ENCODE assay signal across 7 cellular contexts in the genomic region with DNA sequence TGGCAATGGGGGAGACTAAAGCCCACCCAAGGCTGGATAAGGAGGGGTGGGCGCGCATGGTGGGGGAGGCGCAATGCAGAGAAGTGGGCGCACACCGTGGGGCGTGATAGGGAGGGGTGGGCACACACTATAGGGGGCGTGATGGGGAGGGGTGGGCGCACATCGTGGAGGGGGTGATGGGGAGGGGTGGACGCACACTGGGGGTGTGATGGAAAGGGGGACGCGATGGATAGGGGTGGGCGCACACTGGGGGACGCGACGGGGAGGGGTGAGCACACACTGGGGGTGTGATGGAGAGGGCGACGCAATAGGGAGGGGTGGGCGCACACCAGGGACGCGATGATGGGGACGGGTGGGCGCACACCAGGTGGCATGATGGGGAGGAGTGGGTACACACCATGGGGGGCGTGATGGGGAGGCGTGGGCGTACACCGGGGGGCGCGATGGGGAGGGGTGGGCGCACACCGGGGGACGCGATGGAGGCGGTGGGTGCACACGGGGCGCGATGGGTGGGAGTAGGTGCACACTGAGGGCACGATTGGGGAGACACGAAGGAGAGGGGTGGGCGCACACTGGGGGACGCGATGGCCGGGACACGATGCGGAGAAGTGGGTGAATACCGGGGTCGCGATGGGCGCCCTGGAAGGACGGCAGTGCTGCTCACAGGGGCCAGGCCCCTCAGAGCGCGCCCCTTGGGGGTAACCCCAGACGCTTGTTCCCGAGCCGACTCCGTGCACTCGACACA. TPM values are rescaled to one million over a fixed set of nuclear protein-coding genes. Genes with fewer than 3 reads are reported as not detected.
DNase-seq lines count a peak whose midpoint lies in the region; ATAC-seq lines count a peak whose summit lies in the region.

No MANE protein-coding gene starts in this region.

- no peak for DNase-seq in activated naive CD8-positive, alpha-beta T cell treated with anti-CD3 and anti-CD28 coated beads, Interleukin-2, amount 10 ng/mL, durations not matched to agents 7 days and 5 days
- no peak for DNase-seq in immature natural killer cell
- no peak for DNase-seq in dedifferentiated amniotic fluid mesenchymal stem cell (ENCODE audit: extremely low spot score)
- DNase-seq in AG20443 (ENCODE audit: low spot score) = no peak

- H3K27ac Mint-ChIP-seq in activated naive CD8-positive, alpha-beta T cell treated with anti-CD3 and anti-CD28 coated beads, Interleukin-2, amount 10 ng/mL, durations not matched to agents 7 days and 5 days = peak overlapping the region; percentile 48
- peak overlapping the region in 3 of 6 donors; percentile 60 to 73 (median 71) for H3K27ac Mint-ChIP-seq in immature natural killer cell

- no peaks in the 10 kb centered on the region for H3K27me3 Mint-ChIP-seq in activated naive CD8-positive, alpha-beta T cell treated with anti-CD3 and anti-CD28 coated beads, Interleukin-2, amount 10 ng/mL, durations not matched to agents 7 days and 5 days
- peaks cover 0 to 15% (median 2%) of the 10 kb centered on the region in 3 donors for H3K27me3 Mint-ChIP-seq in immature natural killer cell (ENCODE audit: low read depth in 3 of 3)

- peaks cover 2% of the 10 kb centered on the region for H3K36me3 Mint-ChIP-seq in activated naive CD8-positive, alpha-beta T cell treated with anti-CD3 and anti-CD28 coated beads, Interleukin-2, amount 10 ng/mL, durations not matched to agents 7 days and 5 days
- peaks cover 0 to 4% (median 0%) of the 10 kb centered on the region in 3 donors for H3K36me3 Mint-ChIP-seq in immature natural killer cell

- H3K4me1 Mint-ChIP-seq in activated naive CD8-positive, alpha-beta T cell treated with anti-CD3 and anti-CD28 coated beads, Interleukin-2, amount 10 ng/mL, durations not matched to agents 7 days and 5 days = peaks cover 11% of the 10 kb centered on the region
- H3K4me1 Mint-ChIP-seq in immature natural killer cell = peaks cover 0 to 10% of the 10 kb centered on the region in 2 donors

- peak; percentile 8 for ATAC-seq in HG02588 (IDR thresholded peaks at IDR 0.05; ENCODE audit: unreplicated experiment)
- no peak for ATAC-seq in activated naive CD8-positive, alpha-beta T cell treated with anti-CD3 and anti-CD28 coated beads, Interleukin-2, amount 10 ng/mL, durations not matched to agents 7 days and 5 days (ENCODE audit: low read depth)
- no peak for ATAC-seq in activated CD4-positive, CD25-positive, alpha-beta regulatory T cell treated with anti-CD3 and anti-CD28 coated beads, Interleukin-2, amount 50 U/mL, for 24 hours

- no peaks in the 10 kb centered on the region for H3K9me3 Mint-ChIP-seq in activated naive CD8-positive, alpha-beta T cell treated with anti-CD3 and anti-CD28 coated beads, Interleukin-2, amount 10 ng/mL, durations not matched to agents 7 days and 5 days
- peaks cover 0 to 3% (median 2%) of the 10 kb centered on the region in 6 donors for H3K9me3 Mint-ChIP-seq in immature natural killer cell

- POLR2A ChIA-PET in activated naive CD8-positive, alpha-beta T cell treated with anti-CD3 and anti-CD28 coated beads, Interleukin-2, amount 10 ng/mL, durations not matched to agents 7 days and 5 days (lab: Charles Lee) = interaction anchor here (0.6 to 1.1 kb wide), 7 partner anchors 15 to 103 kb away, joined by 3 to 10 read pairs (median 4); a partner anchor contains a TSS

- peak overlapping the region; percentile 38 for H3K27ac ChIP-seq in temporal lobe (ENCODE audit: low read depth, low read length)

- peak overlapping the region; percentile 80 for H3K4me3 Mint-ChIP-seq in activated naive CD8-positive, alpha-beta T cell treated with anti-CD3 and anti-CD28 coated beads, Interleukin-2, amount 10 ng/mL, durations not matched to agents 7 days and 5 days
- H3K4me3 Mint-ChIP-seq in immature natural killer cell = peak overlapping the region; percentile 74 to 79 (median 76)

RNA-seq across cellular contexts. Expression of a gene that starts 0.9 kb away (rescaled TPM):
- total RNA-seq in activated naive CD8-positive, alpha-beta T cell treated with anti-CD3 and anti-CD28 coated beads, Interleukin-2, amount 10 ng/mL, durations not matched to agents 7 days and 5 days = 10 to 100 TPM; 81.5 to 82.6 TPM
- polyA plus RNA-seq in immature natural killer cell = 10 to 100 TPM; 85.2 to 95.7 (median 87.4) TPM
- 55.6 TPM for total RNA-seq in temporal lobe

RNA-seq across cellular contexts. Expression of a gene that starts 15.3 kb away (rescaled TPM):
- 100 to 1,000 TPM; 111 TPM for total RNA-seq in activated naive CD8-positive, alpha-beta T cell treated with anti-CD3 and anti-CD28 coated beads, Interleukin-2, amount 10 ng/mL, durations not matched to agents 7 days and 5 days
- polyA plus RNA-seq in immature natural killer cell = 10 to 100 TPM; 43.6 to 62.9 (median 56.2) TPM
- total RNA-seq in temporal lobe = 36.4 TPM

RNA-seq across cellular contexts. Expression of a gene that starts 56.6 kb away (rescaled TPM):
- 10 to 100 TPM; 66.1 to 73.2 TPM for total RNA-seq in activated naive CD8-positive, alpha-beta T cell treated with anti-CD3 and anti-CD28 coated beads, Interleukin-2, amount 10 ng/mL, durations not matched to agents 7 days and 5 days
- 100 to 1,000 TPM in 1 of 3 donors, 10 to 100 TPM in 2; 67.7 to 103 (median 92.9) TPM for polyA plus RNA-seq in immature natural killer cell
- total RNA-seq in temporal lobe = 63.2 TPM
